ENCODE assay signal across 12 cellular contexts in genomic region chr1:66444438-66445265, GRCh38.
DNase-seq lines count a peak whose midpoint lies in the region; ATAC-seq and TF ChIP-seq lines count a peak whose summit lies in the region.
"Had no signal": no experiment of that assay in that cellular context is flagged by ENCODE, and none has a peak within 500 bp of the region (broad histone marks: within the 10 kb centered on the region; RNA-seq: fewer than 3 reads in every experiment).

No MANE protein-coding gene starts in this region.

- no peak overlapping the region for H3K4ac ChIP-seq in mesendoderm (ENCODE audit: low read depth, low read length)

- H3K18ac ChIP-seq in mesendoderm (ENCODE audit: low read length) = no peak overlapping the region

- ATAC-seq in CD4-positive, CD25-positive, alpha-beta regulatory T cell (ENCODE audit: low read depth in 2 of 2) = no peak
- ATAC-seq in activated B cell treated with CpG ODN at 0.5 μM for 24 hours (ENCODE audit: low read depth) = no peak
- no peak for ATAC-seq in HG03025 (IDR thresholded peaks at IDR 0.05; ENCODE audit: low FRiP score, unreplicated experiment)
- ATAC-seq in gastrocnemius medialis = no peak

- H3K4me3 Mint-ChIP-seq in CD4-positive, CD25-positive, alpha-beta regulatory T cell = peak overlapping the region; percentile 23 to 80 (median 76)
- peak overlapping the region; percentile 69 for H3K4me3 Mint-ChIP-seq in activated B cell treated with CpG ODN at 0.5 μM for 24 hours

- intact Hi-C loops in activated B cell treated with CpG ODN at 0.5 μM for 24 hours (cut with micrococcal nuclease) = loop anchor here (1.0 to 5.0 kb wide), 7 partner anchors 8 to 1757 kb away; no protein-coding TSS in a partner anchor
- intact Hi-C loops in gastrocnemius medialis (cut with DNase I; ENCODE audit: low total_unique reads) = loop anchor here (5.0 kb wide), 1 partner anchor 92 kb away; no protein-coding TSS in a partner anchor

- no peaks in the 10 kb centered on the region for H3K27me3 ChIP-seq in CD4-positive, CD25-positive, alpha-beta regulatory T cell (ENCODE audit: control insufficient read depth, insufficient read depth, low read length)
- H3K27me3 ChIP-seq in GM06990 (replicated peaks; ENCODE audit: control insufficient read depth, insufficient read depth, low read length) = no peaks in the 10 kb centered on the region
- H3K27me3 ChIP-seq in mesendoderm (ENCODE audit: insufficient read depth, low read length, poor library complexity) = no peaks in the 10 kb centered on the region
- H3K27me3 ChIP-seq in gastrocnemius medialis = no peaks in the 10 kb centered on the region

- peak overlapping the region; percentile 91 to 99 (median 95) for H3K27ac Mint-ChIP-seq in CD4-positive, CD25-positive, alpha-beta regulatory T cell
- peak overlapping the region; percentile 93 for H3K27ac Mint-ChIP-seq in activated B cell treated with CpG ODN at 0.5 μM for 24 hours

- H4K8ac ChIP-seq in mesendoderm (ENCODE audit: low read depth, low read length) = no peak overlapping the region

- H3K4me2 ChIP-seq in mesendoderm (ENCODE audit: low read length) = no peak overlapping the region

- H3K36me3 ChIP-seq in CD4-positive, CD25-positive, alpha-beta regulatory T cell (ENCODE audit: control insufficient read depth, insufficient read depth, low read length) = no peaks in the 10 kb centered on the region
- H3K36me3 ChIP-seq in GM06990 (ENCODE audit: control insufficient read depth, insufficient read depth, low read length) (no peaks in the 10 kb centered on the region), mesendoderm (ENCODE audit: control insufficient read depth, insufficient read depth, low read length) (no peaks in the 10 kb centered on the region), gastrocnemius medialis (no peaks in the 10 kb centered on the region)
- H3K36me3 ChIP-seq: lower lobe of right lung had no signal

- H2BK5ac ChIP-seq in mesendoderm (ENCODE audit: low read length) = no peak overlapping the region

- peak overlapping the region; percentile 78 for H3K27ac ChIP-seq in CD4-positive, CD25-positive, alpha-beta regulatory T cell (ENCODE audit: insufficient read depth, low read length, poor library complexity, severe bottlenecking)
- H3K27ac ChIP-seq in mesendoderm (ENCODE audit: low read depth, low read length) (no peak overlapping the region), gastrocnemius medialis (no peak overlapping the region)
- H3K27ac ChIP-seq: GM23248 had no signal

- H3K4me1 Mint-ChIP-seq in CD4-positive, CD25-positive, alpha-beta regulatory T cell = peaks cover 18 to 32% (median 29%) of the 10 kb centered on the region in 4 donors
- H3K4me1 Mint-ChIP-seq in activated B cell treated with CpG ODN at 0.5 μM for 24 hours = peaks cover 40% of the 10 kb centered on the region

- no peaks in the 10 kb centered on the region for H3K9me3 ChIP-seq in CD4-positive, CD25-positive, alpha-beta regulatory T cell (ENCODE audit: control insufficient read depth in 2 of 2, low read length in 2 of 2)
- no peaks in the 10 kb centered on the region for H3K9me3 ChIP-seq in gastrocnemius medialis
- H3K9me3 ChIP-seq: lower lobe of right lung had no signal

- TF ChIP-seq CTCF in GM06990 (IDR thresholded peaks at IDR 0.05; ENCODE audit: insufficient read depth, low read length, poor library complexity, severe bottlenecking) (no peak), activated B cell treated with CpG ODN at 0.5 μM for 24 hours (IDR thresholded peaks at IDR 0.05) (no peak), GM13976 (IDR thresholded peaks at IDR 0.05; ENCODE audit: borderline replicate concordance, control extremely low read depth, extremely low read depth, insufficient read depth, missing control alignments) (no peak), gastrocnemius medialis (IDR thresholded peaks at IDR 0.05 in 4 of 5, conservative IDR thresholded peaks at IDR 0.05 in 1 of 5) (no peak)

- POLR2A ChIA-PET in activated B cell treated with CpG ODN at 0.5 μM for 24 hours (lab: Charles Lee) = interaction anchor here (0.8 to 5.4 kb wide), 21 partner anchors 40 to 200 kb away, joined by 3 to 62 read pairs (median 8); no protein-coding TSS in a partner anchor

- H2AK5ac ChIP-seq in mesendoderm (ENCODE audit: low read length) = no peak overlapping the region

- no peak overlapping the region for H3K9ac ChIP-seq in mesendoderm (ENCODE audit: low read length)
- H3K9ac ChIP-seq: GM23248 had no signal

- no peaks in the 10 kb centered on the region for H3K9me3 Mint-ChIP-seq in CD4-positive, CD25-positive, alpha-beta regulatory T cell
- no peaks in the 10 kb centered on the region for H3K9me3 Mint-ChIP-seq in activated B cell treated with CpG ODN at 0.5 μM for 24 hours

- no peak overlapping the region for H3K23ac ChIP-seq in mesendoderm (ENCODE audit: low read length)

- no peak overlapping the region for H2BK120ac ChIP-seq in mesendoderm (ENCODE audit: low read depth, low read length)

- in situ Hi-C loops in GM13976 (cut with MboI; ENCODE audit: low sequenced_read_pairs, unreplicated experiment) (loop anchor here (5.0 kb wide), 1 partner anchor 192 kb away; no protein-coding TSS in a partner anchor), gastrocnemius medialis (cut with MboI; ENCODE audit: low sequenced_read_pairs in 4 of 4) (loop anchor here (5.0 to 10.0 kb wide), 4 partner anchors 187 to 490 kb away; no protein-coding TSS in a partner anchor)

- DNase-seq in CD4-positive, CD25-positive, alpha-beta regulatory T cell = no peak
- DNase-seq in GM06990 (ENCODE audit: extremely low read depth, insufficient read length) (no peak), activated B cell treated with CpG ODN at 0.5 μM for 24 hours (no peak), mesendoderm (peak; percentile 38), GM13976 (ENCODE audit: low spot score) (no peak), gastrocnemius medialis (no peak)
- DNase-seq: COR-L47, GM23248, NCI-H2081, NCI-H774 had no signal

- TF ChIP-seq POLR2A in gastrocnemius medialis (IDR thresholded peaks at IDR 0.05) = no peak

- peak overlapping the region; percentile 71 for H3K4me3 ChIP-seq in CD4-positive, CD25-positive, alpha-beta regulatory T cell (ENCODE audit: low read depth, low read length)
- H3K4me3 ChIP-seq in GM06990 (replicated peaks; ENCODE audit: low read depth, low read length) (peak overlapping the region; percentile 60), mesendoderm (ENCODE audit: low read length) (no peak overlapping the region), gastrocnemius medialis (no peak overlapping the region)
- H3K4me3 ChIP-seq: GM23248, lower lobe of right lung had no signal

- peaks cover 25% of the 10 kb centered on the region for H3K4me1 ChIP-seq in CD4-positive, CD25-positive, alpha-beta regulatory T cell (ENCODE audit: control insufficient read depth, insufficient read depth, low read length, poor library complexity, severe bottlenecking)
- no peaks in the 10 kb centered on the region for H3K4me1 ChIP-seq in mesendoderm (ENCODE audit: control insufficient read depth, low read depth, low read length)
- H3K4me1 ChIP-seq in gastrocnemius medialis = peaks cover 5 to 7% of the 10 kb centered on the region in 2 donors

- peaks cover 6% of the 10 kb centered on the region for H3K27me3 Mint-ChIP-seq in CD4-positive, CD25-positive, alpha-beta regulatory T cell
- H3K27me3 Mint-ChIP-seq in activated B cell treated with CpG ODN at 0.5 μM for 24 hours = no peaks in the 10 kb centered on the region

- no peak overlapping the region for H4K5ac ChIP-seq in mesendoderm (ENCODE audit: low read length)

- no peaks in the 10 kb centered on the region for H3K36me3 Mint-ChIP-seq in CD4-positive, CD25-positive, alpha-beta regulatory T cell
- H3K36me3 Mint-ChIP-seq in activated B cell treated with CpG ODN at 0.5 μM for 24 hours (ENCODE audit: low read depth) = no peaks in the 10 kb centered on the region

- H3K79me2 ChIP-seq in mesendoderm (ENCODE audit: control insufficient read depth, insufficient read depth, low read length) = no peaks in the 10 kb centered on the region

- WGBS in mesendoderm (ENCODE audit: extremely low coverage, insufficient coverage, low lambda C conversion rate) = no CpG with 5 or more reads among the region's 3 CpGs

- no peaks in the 10 kb centered on the region for H3K79me1 ChIP-seq in mesendoderm (ENCODE audit: low read length)

- no peak overlapping the region for H2BK15ac ChIP-seq in mesendoderm (replicated peaks; ENCODE audit: low read depth)

- no peak overlapping the region for H3K56ac ChIP-seq in mesendoderm (ENCODE audit: low read length)

- CTCF ChIA-PET in activated B cell treated with CpG ODN at 0.5 μM for 24 hours (lab: Charles Lee) = interaction anchor here (0.9 to 13.6 kb wide), 21 partner anchors 8 to 487 kb away, joined by 3 to 437 read pairs (median 18); no protein-coding TSS in a partner anchor

Comparison
In these comparisons a context has a peak if more than half of its experiments do, and no peak if none do; other contexts are left out.
1. H3K4me3 ChIP-seq: peak in CD4-positive, CD25-positive, alpha-beta regulatory T cell (single experiment) and GM06990 (single experiment); none in mesendoderm (single experiment) and gastrocnemius medialis (0 of 4).